ENCODE assay signal across 8 cellular contexts in genomic region chr21:44930543-44930981, GRCh38. TPM values are rescaled to one million over a fixed set of nuclear protein-coding genes. Genes with fewer than 3 reads are reported as not detected.
A peak's percentile ranks its signal among the peaks of the same experiment; 100 is the strongest.
DNase-seq lines count a peak whose midpoint lies in the region; TF ChIP-seq lines count a peak whose summit lies in the region.

No MANE protein-coding gene starts in this region.

- no peaks in the 10 kb centered on the region for H3K9me3 Mint-ChIP-seq in chondrocyte (ENCODE audit: low read depth)

- peaks cover 27% of the 10 kb centered on the region for H3K27me3 Mint-ChIP-seq in chondrocyte (ENCODE audit: low read depth)

- peak; percentile 58 for DNase-seq in GM13977 (ENCODE audit: low spot score)
- DNase-seq in T-helper 9 cell, result peak; percentile 59
- peak; percentile 86 for DNase-seq in chondrocyte (ENCODE audit: low spot score)
- DNase-seq in stimulated activated CD4-positive, alpha-beta T cell treated with anti-CD3 and anti-CD28 coated beads, Interleukin-15, amount 100 ng/mL, for 24 hours, result peak; percentile 69
- no peak for DNase-seq in HT-29 (ENCODE audit: low spot score)
- no peak for DNase-seq in NCI-H2029 treated with DMSO at 0.1 percent for 48 hours (lab: John Stamatoyannopoulos, UW)
- DNase-seq in Kasumi-1 (lab: John Stamatoyannopoulos, UW), result no peak
- no peak for DNase-seq in NCI-H1092 (lab: John Stamatoyannopoulos, UW)

- H3K36me3 Mint-ChIP-seq in chondrocyte (ENCODE audit: low read depth), result no peaks in the 10 kb centered on the region

- peaks cover 45% of the 10 kb centered on the region for H3K4me1 Mint-ChIP-seq in chondrocyte (ENCODE audit: low read depth)

- TF ChIP-seq CTCF in GM13977 (IDR thresholded peaks at IDR 0.05; ENCODE audit: extremely low read depth, insufficient read depth, missing control alignments), result no peak
- TF ChIP-seq CTCF in chondrocyte (IDR thresholded peaks at IDR 0.05), result no peak

- in situ Hi-C loops in GM13977 (cut with MboI; ENCODE audit: low pct_unique_long_range_greater_than_20kb, low sequenced_read_pairs, unreplicated experiment), result loop anchor here (25.0 kb wide), 1 partner anchor 418 kb away; no protein-coding TSS in a partner anchor

- no peak overlapping the region for H3K4me3 Mint-ChIP-seq in chondrocyte (ENCODE audit: unreplicated experiment)

- no peak overlapping the region for H3K27ac Mint-ChIP-seq in chondrocyte (ENCODE audit: unreplicated experiment)

RNA-seq across cellular contexts. Expression of gene SLX9, which starts 9.3 kb away (rescaled TPM):
- total RNA-seq in chondrocyte, result 20.4 to 27.4 TPM (median 24.0 TPM) in 3 replicates
- 27.4 and 31.3 TPM in 2 replicates for total RNA-seq in HT-29 (2014; rRNA removed; shearing (Covaris generic))

RNA-seq across cellular contexts. Expression of gene ITGB2, which starts 9.9 kb away (rescaled TPM):
- total RNA-seq in chondrocyte, result 0.15 to 1.4 TPM (median 0.87 TPM) in 3 replicates
- total RNA-seq in HT-29 (2014; rRNA removed; shearing (Covaris generic)), result not detected in 2 replicates

RNA-seq across cellular contexts. Expression of gene PTTG1IP, which starts 57.1 kb away (rescaled TPM):
- 225 to 333 TPM (median 329 TPM) in 3 replicates for total RNA-seq in chondrocyte
- 116 and 123 TPM in 2 replicates for total RNA-seq in HT-29 (2014; rRNA removed; shearing (Covaris generic))

Comparison
In these comparisons a context has a peak if more than half of its experiments do, and no peak if none do; other contexts are left out.
1. DNase-seq: peak in GM13977 (single experiment), T-helper 9 cell (single experiment), chondrocyte (single experiment) and stimulated activated CD4-positive, alpha-beta T cell treated with anti-CD3 and anti-CD28 coated beads, Interleukin-15, amount 100 ng/mL, for 24 hours (single experiment); none in HT-29 (single experiment), NCI-H2029 treated with DMSO at 0.1 percent for 48 hours (single experiment), Kasumi-1 (0 of 2) and NCI-H1092 (single experiment).